ENCODE assay signal across 1 cellular context in the genomic region with DNA sequence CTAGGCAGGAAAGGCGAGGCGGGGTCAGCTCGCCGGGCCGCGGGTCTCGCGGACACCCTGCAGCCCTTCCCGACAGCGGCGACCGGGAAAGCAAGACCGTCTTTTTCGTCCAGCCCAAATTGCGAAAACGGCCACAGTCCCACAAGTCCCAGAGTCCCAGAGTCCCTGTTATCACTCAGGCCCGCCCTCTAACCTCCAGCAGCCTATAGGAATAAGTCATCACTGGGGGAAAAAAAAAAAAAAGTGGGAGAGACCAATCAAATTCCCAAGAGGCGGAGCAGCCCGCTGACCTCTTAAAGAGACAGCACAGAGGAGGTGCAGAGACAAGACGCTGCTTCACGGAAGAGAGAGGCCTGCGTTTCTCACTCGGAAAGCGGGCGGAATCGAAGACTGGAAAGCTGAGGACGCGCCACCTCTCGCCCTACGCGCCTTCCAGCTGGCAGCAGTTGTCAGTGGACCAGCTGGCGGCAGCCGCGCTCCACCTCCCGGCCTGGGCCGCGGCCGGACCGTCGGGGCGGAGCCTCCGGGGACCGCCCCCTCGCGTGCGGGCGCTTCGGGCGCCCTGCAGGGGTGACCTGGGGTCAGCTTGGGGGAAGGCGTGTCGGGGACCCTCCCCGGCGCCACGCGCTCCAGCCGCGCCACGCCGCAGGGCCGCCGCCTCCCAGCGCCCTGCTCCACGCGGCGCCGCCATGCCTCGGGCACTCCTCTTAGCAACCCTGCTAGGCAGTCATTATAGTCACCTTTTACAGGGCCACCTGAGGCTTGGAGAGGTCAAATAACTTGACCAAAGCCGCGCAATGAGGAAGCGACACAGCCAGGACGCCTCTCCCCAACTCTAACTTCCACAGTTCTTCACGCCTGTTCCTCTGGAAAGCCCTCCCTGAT.
TF ChIP-seq lines count a peak whose summit lies in the region.

A gene (minus strand): TSS at position 141 of the 885 bp plus-strand sequence. CDS start 10,587 bp downstream, outside the sequence.

TF ChIP-seq in HepG2, 621 proteins besides CTCF, POLR2A, EP300 and RAD21 (continued from another document and continues in another):
- TF ChIP-seq, protein P1, sequence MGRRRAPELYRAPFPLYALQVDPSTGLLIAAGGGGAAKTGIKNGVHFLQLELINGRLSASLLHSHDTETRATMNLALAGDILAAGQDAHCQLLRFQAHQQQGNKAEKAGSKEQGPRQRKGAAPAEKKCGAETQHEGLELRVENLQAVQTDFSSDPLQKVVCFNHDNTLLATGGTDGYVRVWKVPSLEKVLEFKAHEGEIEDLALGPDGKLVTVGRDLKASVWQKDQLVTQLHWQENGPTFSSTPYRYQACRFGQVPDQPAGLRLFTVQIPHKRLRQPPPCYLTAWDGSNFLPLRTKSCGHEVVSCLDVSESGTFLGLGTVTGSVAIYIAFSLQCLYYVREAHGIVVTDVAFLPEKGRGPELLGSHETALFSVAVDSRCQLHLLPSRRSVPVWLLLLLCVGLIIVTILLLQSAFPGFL (CRISPR knock-in tag; IDR thresholded peaks at IDR 0.05) = no peak
- TF ChIP-seq, protein P2, sequence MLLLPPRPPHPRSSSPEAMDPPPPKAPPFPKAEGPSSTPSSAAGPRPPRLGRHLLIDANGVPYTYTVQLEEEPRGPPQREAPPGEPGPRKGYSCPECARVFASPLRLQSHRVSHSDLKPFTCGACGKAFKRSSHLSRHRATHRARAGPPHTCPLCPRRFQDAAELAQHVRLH (CRISPR knock-in tag; IDR thresholded peaks at IDR 0.05; ENCODE audit: borderline replicate concordance, low read depth) = peak; percentile 54; the same call in 1 of the 2 replicates
- TF ChIP-seq ZNF335 (CRISPR knock-in tag; IDR thresholded peaks at IDR 0.05) (peak; percentile 76; the same call in 1 of the 2 replicates), MTA1 (CRISPR knock-in tag; IDR thresholded peaks at IDR 0.05; ENCODE audit: borderline replicate concordance) (no peak; the same call in 1 of the 2 replicates), HNF4A (CRISPR knock-in tag; IDR thresholded peaks at IDR 0.05) (no peak), HOXD1 (CRISPR knock-in tag; IDR thresholded peaks at IDR 0.05) (no peak), ZNF484 (CRISPR knock-in tag; IDR thresholded peaks at IDR 0.05; ENCODE audit: borderline replicate concordance, low read depth) (no peak), ZBTB1 (CRISPR knock-in tag; IDR thresholded peaks at IDR 0.05; ENCODE audit: borderline replicate concordance) (no peak), BRD4 (CRISPR knock-in tag; IDR thresholded peaks at IDR 0.05) (0 out of 2 replicates have a peak, but pooled peaks have one; percentile 43), ZNF619 (CRISPR knock-in tag; IDR thresholded peaks at IDR 0.05) (no peak), CEBPG (CRISPR knock-in tag; IDR thresholded peaks at IDR 0.05) (peak; percentile 48), ZNF160 (CRISPR knock-in tag; IDR thresholded peaks at IDR 0.05) (no peak), SIX4 (CRISPR knock-in tag; IDR thresholded peaks at IDR 0.05) (no peak), FOXK1 (CRISPR knock-in tag; IDR thresholded peaks at IDR 0.05; ENCODE audit: borderline replicate concordance, low read depth) (peak; percentile 50; the same call in 1 of the 2 replicates), ISL2 (CRISPR knock-in tag; IDR thresholded peaks at IDR 0.05) (no peak), NKX3-1 (CRISPR knock-in tag; IDR thresholded peaks at IDR 0.05) (no peak), ARNTL (CRISPR knock-in tag; IDR thresholded peaks at IDR 0.05) (no peak), ZNF792 (CRISPR knock-in tag; IDR thresholded peaks at IDR 0.05) (0 out of 2 replicates have a peak, but pooled peaks have one; percentile 33), TEAD2 (CRISPR knock-in tag; IDR thresholded peaks at IDR 0.05) (0 out of 2 replicates have a peak, but pooled peaks have one; percentile 65), EEA1 (CRISPR knock-in tag; IDR thresholded peaks at IDR 0.05; ENCODE audit: borderline replicate concordance) (no peak), ATF7 (IDR thresholded peaks at IDR 0.05) (no peak), ATF7 (CRISPR knock-in tag; IDR thresholded peaks at IDR 0.05) (no peak), TAF1 (CRISPR knock-in tag; IDR thresholded peaks at IDR 0.05) (peak; percentile 62), ZSCAN21 (CRISPR knock-in tag; IDR thresholded peaks at IDR 0.05; ENCODE audit: borderline replicate concordance) (peak; percentile 27; the same call in 1 of the 2 replicates), DMAP1 (CRISPR knock-in tag; IDR thresholded peaks at IDR 0.05) (peak; percentile 53; the same call in 1 of the 2 replicates), ZNF333 (CRISPR knock-in tag; IDR thresholded peaks at IDR 0.05; ENCODE audit: borderline replicate concordance) (no peak), ZNF317 (CRISPR knock-in tag; IDR thresholded peaks at IDR 0.05) (no peak), TRIM24 (CRISPR knock-in tag; IDR thresholded peaks at IDR 0.05) (no peak), PHB2 (IDR thresholded peaks at IDR 0.05; ENCODE audit: partially characterized antibody) (no peak), ZNF781 (CRISPR knock-in tag; IDR thresholded peaks at IDR 0.05; ENCODE audit: borderline replicate concordance, not compliant biosample characterization) (no peak), ISX (CRISPR knock-in tag; conservative IDR thresholded peaks at IDR 0.05) (no peak), RFX3 (CRISPR knock-in tag; IDR thresholded peaks at IDR 0.05) (no peak), U2AF2 (IDR thresholded peaks at IDR 0.05; ENCODE audit: low read depth, low read length) (no peak), TBL1XR1 (IDR thresholded peaks at IDR 0.05; ENCODE audit: borderline replicate concordance, low read length, partially characterized antibody) (no peak), MATR3 (CRISPR knock-in tag; IDR thresholded peaks at IDR 0.05) (no peak), ZSCAN20 (CRISPR knock-in tag; IDR thresholded peaks at IDR 0.05; ENCODE audit: borderline replicate concordance) (no peak), PHF8 (CRISPR knock-in tag; IDR thresholded peaks at IDR 0.05) (peak; percentile 87), KLF9 (CRISPR knock-in tag; IDR thresholded peaks at IDR 0.05; ENCODE audit: low read depth) (no peak), ZNF569 (CRISPR knock-in tag; IDR thresholded peaks at IDR 0.05; ENCODE audit: borderline replicate concordance) (no peak), NR2C2 (CRISPR knock-in tag; IDR thresholded peaks at IDR 0.05; ENCODE audit: borderline replicate concordance) (peak; percentile 78), TEAD3 (CRISPR knock-in tag; optimal IDR thresholded peaks at IDR 0.05; ENCODE audit: borderline replicate concordance) (no peak), HOXA3 (CRISPR knock-in tag; IDR thresholded peaks at IDR 0.05) (peak; percentile 74), ZNF607 (CRISPR knock-in tag; IDR thresholded peaks at IDR 0.05; ENCODE audit: borderline replicate concordance) (no peak), AGO1 (IDR thresholded peaks at IDR 0.05; ENCODE audit: low read depth, low read length, poor library complexity, severe bottlenecking) (no peak), ZNF329 (CRISPR knock-in tag; IDR thresholded peaks at IDR 0.05; ENCODE audit: low read depth) (peak; percentile 68; the same call in 1 of the 2 replicates), ZNF616 (CRISPR knock-in tag; IDR thresholded peaks at IDR 0.05; ENCODE audit: low read depth) (peak; percentile 14; the same call in 1 of the 2 replicates), IRF2 (CRISPR knock-in tag; IDR thresholded peaks at IDR 0.05) (no peak)
- TF ChIP-seq, protein P3, sequence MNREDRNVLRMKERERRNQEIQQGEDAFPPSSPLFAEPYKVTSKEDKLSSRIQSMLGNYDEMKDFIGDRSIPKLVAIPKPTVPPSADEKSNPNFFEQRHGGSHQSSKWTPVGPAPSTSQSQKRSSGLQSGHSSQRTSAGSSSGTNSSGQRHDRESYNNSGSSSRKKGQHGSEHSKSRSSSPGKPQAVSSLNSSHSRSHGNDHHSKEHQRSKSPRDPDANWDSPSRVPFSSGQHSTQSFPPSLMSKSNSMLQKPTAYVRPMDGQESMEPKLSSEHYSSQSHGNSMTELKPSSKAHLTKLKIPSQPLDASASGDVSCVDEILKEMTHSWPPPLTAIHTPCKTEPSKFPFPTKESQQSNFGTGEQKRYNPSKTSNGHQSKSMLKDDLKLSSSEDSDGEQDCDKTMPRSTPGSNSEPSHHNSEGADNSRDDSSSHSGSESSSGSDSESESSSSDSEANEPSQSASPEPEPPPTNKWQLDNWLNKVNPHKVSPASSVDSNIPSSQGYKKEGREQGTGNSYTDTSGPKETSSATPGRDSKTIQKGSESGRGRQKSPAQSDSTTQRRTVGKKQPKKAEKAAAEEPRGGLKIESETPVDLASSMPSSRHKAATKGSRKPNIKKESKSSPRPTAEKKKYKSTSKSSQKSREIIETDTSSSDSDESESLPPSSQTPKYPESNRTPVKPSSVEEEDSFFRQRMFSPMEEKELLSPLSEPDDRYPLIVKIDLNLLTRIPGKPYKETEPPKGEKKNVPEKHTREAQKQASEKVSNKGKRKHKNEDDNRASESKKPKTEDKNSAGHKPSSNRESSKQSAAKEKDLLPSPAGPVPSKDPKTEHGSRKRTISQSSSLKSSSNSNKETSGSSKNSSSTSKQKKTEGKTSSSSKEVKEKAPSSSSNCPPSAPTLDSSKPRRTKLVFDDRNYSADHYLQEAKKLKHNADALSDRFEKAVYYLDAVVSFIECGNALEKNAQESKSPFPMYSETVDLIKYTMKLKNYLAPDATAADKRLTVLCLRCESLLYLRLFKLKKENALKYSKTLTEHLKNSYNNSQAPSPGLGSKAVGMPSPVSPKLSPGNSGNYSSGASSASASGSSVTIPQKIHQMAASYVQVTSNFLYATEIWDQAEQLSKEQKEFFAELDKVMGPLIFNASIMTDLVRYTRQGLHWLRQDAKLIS (CRISPR knock-in tag; IDR thresholded peaks at IDR 0.05) = no peak
- TF ChIP-seq, protein P4, sequence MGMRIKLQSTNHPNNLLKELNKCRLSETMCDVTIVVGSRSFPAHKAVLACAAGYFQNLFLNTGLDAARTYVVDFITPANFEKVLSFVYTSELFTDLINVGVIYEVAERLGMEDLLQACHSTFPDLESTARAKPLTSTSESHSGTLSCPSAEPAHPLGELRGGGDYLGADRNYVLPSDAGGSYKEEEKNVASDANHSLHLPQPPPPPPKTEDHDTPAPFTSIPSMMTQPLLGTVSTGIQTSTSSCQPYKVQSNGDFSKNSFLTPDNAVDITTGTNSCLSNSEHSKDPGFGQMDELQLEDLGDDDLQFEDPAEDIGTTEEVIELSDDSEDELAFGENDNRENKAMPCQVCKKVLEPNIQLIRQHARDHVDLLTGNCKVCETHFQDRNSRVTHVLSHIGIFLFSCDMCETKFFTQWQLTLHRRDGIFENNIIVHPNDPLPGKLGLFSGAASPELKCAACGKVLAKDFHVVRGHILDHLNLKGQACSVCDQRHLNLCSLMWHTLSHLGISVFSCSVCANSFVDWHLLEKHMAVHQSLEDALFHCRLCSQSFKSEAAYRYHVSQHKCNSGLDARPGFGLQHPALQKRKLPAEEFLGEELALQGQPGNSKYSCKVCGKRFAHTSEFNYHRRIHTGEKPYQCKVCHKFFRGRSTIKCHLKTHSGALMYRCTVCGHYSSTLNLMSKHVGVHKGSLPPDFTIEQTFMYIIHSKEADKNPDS (CRISPR knock-in tag; IDR thresholded peaks at IDR 0.05) = no peak
- TF ChIP-seq, protein P5, sequence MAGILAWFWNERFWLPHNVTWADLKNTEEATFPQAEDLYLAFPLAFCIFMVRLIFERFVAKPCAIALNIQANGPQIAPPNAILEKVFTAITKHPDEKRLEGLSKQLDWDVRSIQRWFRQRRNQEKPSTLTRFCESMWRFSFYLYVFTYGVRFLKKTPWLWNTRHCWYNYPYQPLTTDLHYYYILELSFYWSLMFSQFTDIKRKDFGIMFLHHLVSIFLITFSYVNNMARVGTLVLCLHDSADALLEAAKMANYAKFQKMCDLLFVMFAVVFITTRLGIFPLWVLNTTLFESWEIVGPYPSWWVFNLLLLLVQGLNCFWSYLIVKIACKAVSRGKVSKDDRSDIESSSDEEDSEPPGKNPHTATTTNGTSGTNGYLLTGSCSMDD (CRISPR knock-in tag; IDR thresholded peaks at IDR 0.05) = no peak
- TF ChIP-seq, protein P6, sequence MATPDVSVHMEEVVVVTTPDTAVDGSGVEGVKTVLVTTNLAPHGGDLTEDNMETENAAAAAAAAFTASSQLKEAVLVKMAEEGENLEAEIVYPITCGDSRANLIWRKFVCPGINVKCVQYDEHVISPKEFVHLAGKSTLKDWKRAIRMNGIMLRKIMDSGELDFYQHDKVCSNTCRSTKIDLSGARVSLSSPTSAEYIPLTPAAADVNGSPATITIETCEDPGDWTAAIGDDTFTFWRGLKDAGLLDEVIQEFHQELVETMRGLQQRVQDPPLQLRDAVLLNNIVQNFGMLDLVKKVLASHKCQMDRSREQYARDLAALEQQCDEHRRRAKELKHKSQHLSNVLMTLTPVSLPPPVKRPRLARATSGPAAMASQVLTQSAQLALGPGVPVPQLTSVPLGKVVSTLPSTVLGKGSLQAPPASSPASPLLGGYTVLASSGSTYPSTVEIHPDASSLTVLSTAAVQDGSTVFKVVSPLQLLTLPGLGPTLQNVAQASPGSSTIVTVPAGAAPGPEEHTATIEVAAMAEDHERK (CRISPR knock-in tag; IDR thresholded peaks at IDR 0.05; ENCODE audit: low read depth) = 0 out of 2 replicates have a peak, but pooled peaks have one; percentile 12
- TF ChIP-seq, protein P7, sequence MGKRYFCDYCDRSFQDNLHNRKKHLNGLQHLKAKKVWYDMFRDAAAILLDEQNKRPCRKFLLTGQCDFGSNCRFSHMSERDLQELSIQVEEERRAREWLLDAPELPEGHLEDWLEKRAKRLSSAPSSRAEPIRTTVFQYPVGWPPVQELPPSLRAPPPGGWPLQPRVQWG (CRISPR knock-in tag; IDR thresholded peaks at IDR 0.05; ENCODE audit: borderline replicate concordance, low read depth) = no peak
- TF ChIP-seq, protein P8, sequence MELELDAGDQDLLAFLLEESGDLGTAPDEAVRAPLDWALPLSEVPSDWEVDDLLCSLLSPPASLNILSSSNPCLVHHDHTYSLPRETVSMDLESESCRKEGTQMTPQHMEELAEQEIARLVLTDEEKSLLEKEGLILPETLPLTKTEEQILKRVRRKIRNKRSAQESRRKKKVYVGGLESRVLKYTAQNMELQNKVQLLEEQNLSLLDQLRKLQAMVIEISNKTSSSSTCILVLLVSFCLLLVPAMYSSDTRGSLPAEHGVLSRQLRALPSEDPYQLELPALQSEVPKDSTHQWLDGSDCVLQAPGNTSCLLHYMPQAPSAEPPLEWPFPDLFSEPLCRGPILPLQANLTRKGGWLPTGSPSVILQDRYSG (CRISPR knock-in tag; IDR thresholded peaks at IDR 0.05) = 0 out of 2 replicates have a peak, but pooled peaks have one; percentile 19
- TF ChIP-seq, protein P9, sequence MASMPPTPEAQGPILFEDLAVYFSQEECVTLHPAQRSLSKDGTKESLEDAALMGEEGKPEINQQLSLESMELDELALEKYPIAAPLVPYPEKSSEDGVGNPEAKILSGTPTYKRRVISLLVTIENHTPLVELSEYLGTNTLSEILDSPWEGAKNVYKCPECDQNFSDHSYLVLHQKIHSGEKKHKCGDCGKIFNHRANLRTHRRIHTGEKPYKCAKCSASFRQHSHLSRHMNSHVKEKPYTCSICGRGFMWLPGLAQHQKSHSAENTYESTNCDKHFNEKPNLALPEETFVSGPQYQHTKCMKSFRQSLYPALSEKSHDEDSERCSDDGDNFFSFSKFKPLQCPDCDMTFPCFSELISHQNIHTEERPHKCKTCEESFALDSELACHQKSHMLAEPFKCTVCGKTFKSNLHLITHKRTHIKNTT (CRISPR knock-in tag; IDR thresholded peaks at IDR 0.05) = no peak
- TF ChIP-seq, protein P10, sequence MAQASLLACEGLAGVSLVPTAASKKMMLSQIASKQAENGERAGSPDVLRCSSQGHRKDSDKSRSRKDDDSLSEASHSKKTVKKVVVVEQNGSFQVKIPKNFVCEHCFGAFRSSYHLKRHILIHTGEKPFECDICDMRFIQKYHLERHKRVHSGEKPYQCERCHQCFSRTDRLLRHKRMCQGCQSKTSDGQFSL (CRISPR knock-in tag; IDR thresholded peaks at IDR 0.05) = no peak
- TF ChIP-seq, protein P11, sequence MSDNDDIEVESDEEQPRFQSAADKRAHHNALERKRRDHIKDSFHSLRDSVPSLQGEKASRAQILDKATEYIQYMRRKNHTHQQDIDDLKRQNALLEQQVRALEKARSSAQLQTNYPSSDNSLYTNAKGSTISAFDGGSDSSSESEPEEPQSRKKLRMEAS (IDR thresholded peaks at IDR 0.05) = peak; percentile 95
